In the genomic region with DNA sequence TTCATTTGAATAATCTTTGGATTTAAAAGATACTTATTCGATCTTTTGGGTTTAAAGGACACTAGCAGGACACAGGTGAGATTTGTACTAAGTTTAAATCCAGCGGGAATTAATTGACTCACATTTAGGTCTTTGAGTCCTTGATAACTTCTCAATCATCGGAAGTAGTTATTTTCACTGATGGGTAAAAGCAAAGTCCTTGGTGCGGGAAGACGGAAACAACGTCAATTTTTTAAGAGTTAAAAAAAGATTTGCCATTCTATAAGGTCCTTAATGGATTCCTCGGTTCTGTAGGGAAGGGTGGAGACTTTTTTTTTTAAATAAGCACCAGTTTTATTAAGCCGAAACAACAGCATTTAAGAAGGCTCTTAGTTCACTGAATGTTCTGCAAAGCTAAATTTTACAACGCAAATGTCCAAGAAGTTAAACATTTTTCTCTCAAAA, we compare ENCODE assay signal across 8 cellular contexts. TPM values are rescaled to one million over a fixed set of nuclear protein-coding genes. Genes with fewer than 3 reads are reported as not detected.
DNase-seq lines count a peak whose midpoint lies in the region; ATAC-seq and TF ChIP-seq lines count a peak whose summit lies in the region.

No MANE protein-coding gene starts in this region.

- no TSS peak for BruUV-seq in Caco-2 (replicated peaks; lab: Mats Ljungman, UMichigan)

- H3K9me3 Mint-ChIP-seq in progenitor cell of endocrine pancreas (ENCODE audit: low read depth) = peaks cover 8% of the 10 kb centered on the region
- H3K9me3 Mint-ChIP-seq in Caco-2 (ENCODE audit: unreplicated experiment) = no peaks in the 10 kb centered on the region

- H2AFZ ChIP-seq in ACC112 (ENCODE audit: low read length, unreplicated experiment) = no peak overlapping the region

- CTCF ChIA-PET in Caco-2 (lab: Charles Lee) = no interaction called here

- H3K4me3 ChIP-seq in ACC112 (ENCODE audit: low read depth, low read length) (peak overlapping the region; percentile 95), coronary artery (peak overlapping the region; percentile 84), Caco-2 (ENCODE audit: low read depth, low read length) (no peak overlapping the region)
- H3K4me3 ChIP-seq in Jurkat, Clone E6-1 (ENCODE audit: low read length) = peak overlapping the region; percentile 79

- H3K36me3 ChIP-seq in ACC112 (ENCODE audit: insufficient read depth, low read length) = peaks cover 19% of the 10 kb centered on the region
- H3K36me3 ChIP-seq in Caco-2 (ENCODE audit: control insufficient read depth, insufficient read depth, low read length) = no peaks in the 10 kb centered on the region

- POLR2A ChIA-PET in Caco-2 (lab: Charles Lee) = no interaction called here

- H3K36me3 Mint-ChIP-seq in progenitor cell of endocrine pancreas (ENCODE audit: insufficient read depth) (peaks cover 21% of the 10 kb centered on the region), Caco-2 (ENCODE audit: insufficient read depth, unreplicated experiment) (peaks cover 42% of the 10 kb centered on the region)

- H3K79me2 ChIP-seq in ACC112 (ENCODE audit: control insufficient read depth, insufficient read depth, low read length, unreplicated experiment) = peaks cover 31% of the 10 kb centered on the region

- intact Hi-C loops in Caco-2 (cut with micrococcal nuclease; ENCODE audit: unreplicated experiment) = loop anchor here (10.0 kb wide), 3 partner anchors 117 to 357 kb away; no protein-coding TSS in a partner anchor

- TF ChIP-seq CTCF in coronary artery (IDR thresholded peaks at IDR 0.05) (no peak), progenitor cell of endocrine pancreas (IDR thresholded peaks at IDR 0.05; ENCODE audit: unreplicated experiment) (no peak), Caco-2 (IDR thresholded peaks at IDR 0.05; ENCODE audit: insufficient read depth in 1 of 2, low read depth in 1 of 2, low read length in 1 of 2, severe bottlenecking in 1 of 2, unreplicated experiment in 1 of 2) (no peak)

- no peaks in the 10 kb centered on the region for H3K27me3 Mint-ChIP-seq in progenitor cell of endocrine pancreas
- H3K27me3 Mint-ChIP-seq in Caco-2 (ENCODE audit: insufficient read depth, unreplicated experiment) = no peaks in the 10 kb centered on the region

- H3K27me3 ChIP-seq in ACC112 (ENCODE audit: insufficient read depth, low read length) (no peaks in the 10 kb centered on the region), Caco-2 (replicated peaks; ENCODE audit: control insufficient read depth, insufficient read depth, low read length) (no peaks in the 10 kb centered on the region)

- peaks cover 21% of the 10 kb centered on the region for H3K4me1 ChIP-seq in ACC112 (ENCODE audit: control insufficient read depth, insufficient read depth, low read length, unreplicated experiment)
- H3K4me1 ChIP-seq in Caco-2 = peaks cover 6% of the 10 kb centered on the region

- H3K27ac Mint-ChIP-seq in progenitor cell of endocrine pancreas = peak overlapping the region; percentile 68
- no peak overlapping the region for H3K27ac Mint-ChIP-seq in Caco-2 (ENCODE audit: unreplicated experiment)

- no peak for DNase-seq in Jurkat, Clone E6-1 (ENCODE audit: low read depth, low spot score)
- DNase-seq in coronary artery (ENCODE audit: low spot score) (no peak), progenitor cell of endocrine pancreas (ENCODE audit: low spot score, unreplicated experiment) (no peak), hypothalamus (lab: John Stamatoyannopoulos, UW) (no peak), Caco-2 (no peak)

- ATAC-seq in GM19438 (IDR thresholded peaks at IDR 0.05; ENCODE audit: low read depth, unreplicated experiment) = peak; percentile 2
- no peak for ATAC-seq in esophagus mucosa

- H3K4me3 Mint-ChIP-seq in progenitor cell of endocrine pancreas (ENCODE audit: low read depth) (peak overlapping the region; percentile 93), Caco-2 (ENCODE audit: unreplicated experiment) (no peak overlapping the region)

- peak overlapping the region; percentile 98 for H3K27ac ChIP-seq in ACC112 (ENCODE audit: low read depth, low read length)
- H3K27ac ChIP-seq in coronary artery = peak overlapping the region; percentile 50 to 92

- H3K4me1 Mint-ChIP-seq in progenitor cell of endocrine pancreas (ENCODE audit: low read depth) = peaks cover 18% of the 10 kb centered on the region
- peaks cover 10% of the 10 kb centered on the region for H3K4me1 Mint-ChIP-seq in Caco-2 (ENCODE audit: low read depth, unreplicated experiment)

- no peaks in the 10 kb centered on the region for H3K9me3 ChIP-seq in Caco-2

RNA-seq across cellular contexts. Expression of gene TMSB4X, which starts 2.9 kb away (rescaled TPM):
- 7,566 TPM for polyA plus RNA-seq in Jurkat, Clone E6-1 (2012; ENCODE audit: insufficient read depth, insufficient read length)
- total RNA-seq in progenitor cell of endocrine pancreas = 1,699 and 1,780 TPM in 2 replicates
- 1,007 and 1,095 TPM in 2 replicates for total RNA-seq in Caco-2 (2022)
- total RNA-seq in esophagus mucosa = 1,041 TPM
